In the genomic region with DNA sequence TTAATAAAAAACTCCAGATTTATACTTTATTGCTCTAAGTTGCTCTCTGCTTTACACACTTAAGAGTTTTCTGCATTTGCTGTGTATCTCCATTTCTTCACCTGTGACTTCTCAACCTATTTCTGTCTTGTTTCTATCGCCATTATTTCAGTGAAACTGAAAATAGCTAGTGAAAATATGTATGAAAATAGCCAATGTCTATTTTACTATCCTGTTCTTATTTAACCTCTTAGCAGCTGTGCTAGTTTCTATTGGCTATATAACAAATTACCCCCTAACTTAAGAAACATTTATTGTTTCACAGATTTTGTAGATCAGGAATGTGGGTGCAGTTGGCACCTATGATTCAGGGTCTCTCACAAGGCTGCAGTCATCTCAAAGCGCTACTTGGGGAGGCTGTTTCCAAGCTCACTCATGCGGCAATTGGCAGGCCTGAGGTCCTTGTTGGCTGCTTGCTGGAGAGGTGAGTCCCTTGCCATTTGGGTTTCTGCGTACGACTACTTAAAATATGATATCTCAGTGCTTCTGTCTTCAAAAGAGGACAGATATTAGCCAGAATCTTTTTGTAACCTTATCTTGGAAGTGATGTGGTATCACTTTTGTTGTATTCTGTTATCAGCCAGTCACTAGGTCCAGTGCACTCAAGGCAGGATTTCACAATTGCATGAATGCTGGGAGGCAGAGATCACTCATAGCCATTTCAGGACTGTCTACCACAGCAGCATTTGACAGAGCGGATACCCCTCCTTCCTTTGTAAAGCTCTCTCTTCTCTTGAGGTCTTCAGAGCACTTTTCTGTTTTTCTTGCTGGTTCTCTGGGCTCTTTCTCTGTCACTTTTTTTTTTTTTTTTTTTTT, we compare ENCODE assay signal across 12 cellular contexts. TPM values are rescaled to one million over a fixed set of nuclear protein-coding genes. Genes with fewer than 3 reads are reported as not detected.
DNase-seq lines count a peak whose midpoint lies in the region; ATAC-seq, FAIRE-seq and TF ChIP-seq lines count a peak whose summit lies in the region.
"Had no signal": no experiment of that assay in that cellular context is flagged by ENCODE, and none has a peak within 500 bp of the region (broad histone marks: within the 10 kb centered on the region; RNA-seq: fewer than 3 reads in every experiment).

No MANE protein-coding gene starts in this region.

- ATAC-seq in GM21723 (IDR thresholded peaks at IDR 0.05; ENCODE audit: unreplicated experiment) = peak; percentile 57
- no peak for ATAC-seq in HG02884 (IDR thresholded peaks at IDR 0.05; ENCODE audit: unreplicated experiment)

- in situ Hi-C loops in GM13977 (cut with MboI; ENCODE audit: low pct_unique_long_range_greater_than_20kb, low sequenced_read_pairs, unreplicated experiment) = no loop called here

- no peak for TF ChIP-seq CTCF in GM13977 (IDR thresholded peaks at IDR 0.05; ENCODE audit: extremely low read depth, insufficient read depth, missing control alignments)

- no peak for FAIRE-seq in H54 (lab: Jason Lieb, UNC)

- TF ChIP-seq POLR2A in H54 (IDR thresholded peaks at IDR 0.05; ENCODE audit: low read depth, low read length) = no peak

- DNase-seq in GM13977 (ENCODE audit: low spot score) (peak; percentile 66), NAMALWA (ENCODE audit: low spot score) (peak; percentile 20), kidney tubule cell (ENCODE audit: low spot score) (peak; percentile 46), H54 (ENCODE audit: insufficient read length, low spot score) (no peak), mucosa of gallbladder (ENCODE audit: low spot score) (no peak), NCI-H345 (lab: John Stamatoyannopoulos, UW) (no peak)
- DNase-seq: glutamatergic neuron; NCI-H2107; stimulated activated CD4-positive, alpha-beta T cell treated with anti-CD3 and anti-CD28 coated beads, Interleukin-4, amount 100 ng/mL, for 24 hours; upper lobe of left lung had no signal

RNA-seq across cellular contexts. Expression of a gene that starts 7.2 kb away (rescaled TPM):
- 59.4 TPM for total RNA-seq in mucosa of gallbladder

RNA-seq across cellular contexts. Expression of a gene that starts 48.8 kb away (rescaled TPM):
- 23.6 TPM for total RNA-seq in mucosa of gallbladder

Comparison
In these comparisons a context has a peak if more than half of its experiments do, and no peak if none do; other contexts are left out.
1. DNase-seq: peak in GM13977 (single experiment), NAMALWA (single experiment) and kidney tubule cell (single experiment); none in H54 (single experiment), mucosa of gallbladder (single experiment) and NCI-H345 (single experiment).